1 cellular context compared by ENCODE assay signal in genomic region chr19:11458236-11458900, GRCh38.
TF ChIP-seq lines count a peak whose summit lies in the region.

No MANE protein-coding gene starts in this region.

TF ChIP-seq in H1, 55 proteins besides CTCF, POLR2A, EP300 and RAD21:
- TF ChIP-seq RNF2 (IDR thresholded peaks at IDR 0.05; ENCODE audit: borderline replicate concordance, low read depth, low read length, missing control alignments, poor library complexity, severe bottlenecking): no peak
- TF ChIP-seq CTBP2 (IDR thresholded peaks at IDR 0.05; ENCODE audit: borderline replicate concordance, insufficient read depth, insufficient read length, low read length): no peak
- TF ChIP-seq POLR2AphosphoS5 (IDR thresholded peaks at IDR 0.05; ENCODE audit: low read depth, low read length): no peak
- TF ChIP-seq KDM5A (IDR thresholded peaks at IDR 0.05; ENCODE audit: low read length): no peak
- no peak for TF ChIP-seq MAFK (IDR thresholded peaks at IDR 0.05; ENCODE audit: low read depth, low read length)
- no peak for TF ChIP-seq CEBPB (IDR thresholded peaks at IDR 0.05; ENCODE audit: low read depth, low read length)
- no peak for TF ChIP-seq SAP30 (IDR thresholded peaks at IDR 0.05; ENCODE audit: insufficient read depth, insufficient replicate concordance, low read length)
- TF ChIP-seq SP4 (IDR thresholded peaks at IDR 0.05; ENCODE audit: low read length): no peak
- TF ChIP-seq GTF2F1 (IDR thresholded peaks at IDR 0.05; ENCODE audit: borderline replicate concordance, low read depth, low read length): no peak
- TF ChIP-seq TBP (IDR thresholded peaks at IDR 0.05; ENCODE audit: low read depth, low read length): no peak
